Comparison of ENCODE assay signal across 13 cellular contexts in genomic region chr6:12472601-12473038, GRCh38.
DNase-seq lines count a peak whose midpoint lies in the region; TF ChIP-seq lines count a peak whose summit lies in the region.
"Had no signal": no experiment of that assay in that cellular context is flagged by ENCODE, and none has a peak within 500 bp of the region (broad histone marks: within the 10 kb centered on the region; RNA-seq: fewer than 3 reads in every experiment).

No MANE protein-coding gene starts in this region.

- H3K4me1 ChIP-seq in esophagus squamous epithelium (peaks cover 3 to 38% (median 7%) of the 10 kb centered on the region in 3 donors), osteoblast (ENCODE audit: insufficient read depth, low read length) (peaks cover 7% of the 10 kb centered on the region)

- TF ChIP-seq POLR2A in esophagus squamous epithelium (IDR thresholded peaks at IDR 0.05), result no peak

- no peaks in the 10 kb centered on the region for H3K36me3 ChIP-seq in esophagus squamous epithelium
- no peaks in the 10 kb centered on the region for H3K36me3 ChIP-seq in osteoblast (ENCODE audit: insufficient read depth, low read length)

- TF ChIP-seq CTCF in esophagus squamous epithelium (IDR thresholded peaks at IDR 0.05) (no peak), osteoblast (IDR thresholded peaks at IDR 0.05; ENCODE audit: extremely low read depth, low read depth, low read length) (no peak)

- H3K9me3 ChIP-seq in esophagus squamous epithelium (no peaks in the 10 kb centered on the region), osteoblast (ENCODE audit: low read depth, low read length) (no peaks in the 10 kb centered on the region)

- intact Hi-C loops in esophagus squamous epithelium (cut with DNase I), result no loop called here

- DNase-seq in Ammon's horn (ENCODE audit: low spot score), result peak; percentile 9
- DNase-seq in NCI-H2029 treated with DMSO at 0.1 percent for 48 hours (lab: John Stamatoyannopoulos, UW), result peak; percentile 36
- no peak for DNase-seq in esophagus squamous epithelium (lab: John Stamatoyannopoulos, UW)
- DNase-seq in osteoblast (ENCODE audit: insufficient read length, low spot score, missing footprints), result peak; percentile 45
- DNase-seq in NK-92 treated with Interleukin-12 subunit alpha and Interleukin-12 subunit beta, amount 100 ng/mL, for 24 hours (lab: John Stamatoyannopoulos, UW), result no peak
- DNase-seq in NCI-H2196 (lab: John Stamatoyannopoulos, UW; ENCODE audit: unreplicated experiment), result no peak
- no peak for DNase-seq in RPMI8226
- DNase-seq in NCI-H2081 treated with DMSO at 0.1 percent for 48 hours (lab: John Stamatoyannopoulos, UW), result no peak
- DNase-seq: activated naive CD4-positive, alpha-beta T cell treated with anti-CD3 and anti-CD28 coated beads for 36 hours; midbrain; NCI-H1092 treated with DMSO at 0.1 percent for 48 hours; OCI-M1 had no signal

- no peak overlapping the region for H3K4me2 ChIP-seq in osteoblast (ENCODE audit: insufficient read depth, low read length)

- no peaks in the 10 kb centered on the region for H3K79me2 ChIP-seq in osteoblast (ENCODE audit: insufficient read depth, low read length)

- peak overlapping the region; percentile 35 to 79 (median 70) for H3K27ac ChIP-seq in esophagus squamous epithelium
- no peak overlapping the region for H3K27ac ChIP-seq in osteoblast (ENCODE audit: low read depth, low read length)
- H3K27ac ChIP-seq: C4-2B had no signal

- no peaks in the 10 kb centered on the region for H3K27me3 ChIP-seq in esophagus squamous epithelium
- no peaks in the 10 kb centered on the region for H3K27me3 ChIP-seq in osteoblast (ENCODE audit: insufficient read depth, low read length)

- peak overlapping the region; percentile 21 for H2AFZ ChIP-seq in osteoblast (ENCODE audit: low read length)

- H3K4me3 ChIP-seq in esophagus squamous epithelium, result no peak overlapping the region
- no peak overlapping the region for H3K4me3 ChIP-seq in osteoblast (ENCODE audit: insufficient read depth, low read length)

- H4K20me1 ChIP-seq in osteoblast (ENCODE audit: insufficient read depth, low read length), result no peaks in the 10 kb centered on the region

- WGBS in esophagus squamous epithelium, 2 donors, result 38 to 50% methylated on average over 4 of the region's 4 CpGs

Comparison
In these comparisons a context has a peak if more than half of its experiments do, and no peak if none do; other contexts are left out.
1. DNase-seq: peak in Ammon's horn (single experiment), NCI-H2029 treated with DMSO at 0.1 percent for 48 hours (single experiment) and osteoblast (single experiment); none in esophagus squamous epithelium (single experiment), NK-92 treated with Interleukin-12 subunit alpha and Interleukin-12 subunit beta, amount 100 ng/mL, for 24 hours (single experiment), NCI-H2196 (single experiment), RPMI8226 (single experiment) and NCI-H2081 treated with DMSO at 0.1 percent for 48 hours (single experiment).